In genomic region chr6:4055420-4056041, GRCh38 we compare ENCODE assay signal across 9 cellular contexts.
DNase-seq lines count a peak whose midpoint lies in the region; ATAC-seq and TF ChIP-seq lines count a peak whose summit lies in the region.
"Had no signal": no experiment of that assay in that cellular context is flagged by ENCODE, and none has a peak within 500 bp of the region (broad histone marks: within the 10 kb centered on the region; RNA-seq: fewer than 3 reads in every experiment).

No MANE protein-coding gene starts in this region.

- H3K36me3 ChIP-seq in muscle layer of duodenum (ENCODE audit: control insufficient read depth in 1 of 2, insufficient read depth in 2 of 2, low read length in 2 of 2): peaks cover 61 to 63% of the 10 kb centered on the region in 2 donors

- H3K27ac ChIP-seq in coronary artery: peak overlapping the region; percentile 39 to 52
- peak overlapping the region; percentile 22 for H3K27ac ChIP-seq in muscle layer of duodenum (ENCODE audit: low read length)

- DNase-seq in NCI-H1694 treated with DMSO at 0.1 percent for 48 hours (lab: John Stamatoyannopoulos, UW) (peak; percentile 17), NCI-H1694 (lab: John Stamatoyannopoulos, UW) (no peak), NCI-H526 treated with DMSO at 0.1 percent for 48 hours (lab: John Stamatoyannopoulos, UW) (peak; percentile 4), coronary artery (ENCODE audit: low spot score) (no peak), middle frontal gyrus (ENCODE audit: extremely low spot score, low spot score) (no peak), NCI-H1436 (lab: John Stamatoyannopoulos, UW) (no peak)

- H3K4me3 ChIP-seq in coronary artery (no peak overlapping the region), muscle layer of duodenum (ENCODE audit: low read depth in 1 of 2, low read length in 2 of 2) (no peak overlapping the region)
- H3K4me3 ChIP-seq: skin epidermis had no signal

- H3K27me3 ChIP-seq in muscle layer of duodenum (ENCODE audit: low read depth, low read length): no peaks in the 10 kb centered on the region

- peak; percentile 19 for TF ChIP-seq CTCF in coronary artery (IDR thresholded peaks at IDR 0.05)

- H3K9me3 ChIP-seq in muscle layer of duodenum (ENCODE audit: control insufficient read depth in 1 of 2, low read length in 2 of 2): no peaks in the 10 kb centered on the region

- peaks cover 0 to 6% of the 10 kb centered on the region in 2 donors for H3K4me1 ChIP-seq in muscle layer of duodenum (ENCODE audit: control insufficient read depth in 1 of 2, insufficient read depth in 2 of 2, low read length in 2 of 2)

- no peak for ATAC-seq in HG02759 (IDR thresholded peaks at IDR 0.05; ENCODE audit: unreplicated experiment)

Comparison
In these comparisons a context has a peak if more than half of its experiments do, and no peak if none do; other contexts are left out.
1. DNase-seq: peak in NCI-H1694 treated with DMSO at 0.1 percent for 48 hours (single experiment) and NCI-H526 treated with DMSO at 0.1 percent for 48 hours (single experiment); none in NCI-H1694 (single experiment), coronary artery (single experiment), middle frontal gyrus (single experiment) and NCI-H1436 (single experiment).